Comparison of ENCODE assay signal across 30 cellular contexts in the genomic region with DNA sequence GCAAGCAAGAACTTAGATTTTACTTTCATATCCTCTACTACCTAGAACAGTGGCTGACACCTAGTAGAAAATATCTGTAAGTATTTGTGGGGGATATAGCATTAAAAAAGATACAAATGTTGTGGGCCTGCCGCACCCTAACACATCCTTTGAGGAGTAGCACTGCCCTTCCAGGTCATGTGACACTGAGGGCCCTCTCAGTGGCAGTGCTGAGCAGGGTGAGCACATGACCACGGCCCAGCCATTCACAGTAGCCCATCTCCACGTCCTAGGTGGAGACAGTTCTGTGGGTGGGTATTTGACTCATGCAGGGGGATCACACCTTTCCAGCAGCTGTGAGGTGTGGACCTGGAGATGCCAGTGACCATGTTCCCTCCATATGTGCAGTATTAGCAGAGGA.
"Had no signal": no experiment of that assay in that cellular context is flagged by ENCODE, and none has a peak within 500 bp of the region (broad histone marks: within the 10 kb centered on the region; RNA-seq: fewer than 3 reads in every experiment).

No MANE protein-coding gene starts in this region.

- H3K36me3 Mint-ChIP-seq: brain had no signal

- H3K9me3 Mint-ChIP-seq: activated CD4-positive, alpha-beta memory T cell treated with anti-CD3 and anti-CD28 coated beads, Interleukin-2, amount 10 ng/mL, durations not matched to agents 7 days and 5 days; activated CD4-positive, alpha-beta T cell treated with anti-CD3 and anti-CD28 coated beads, Interleukin-2, amount 10 ng/mL, durations not matched to agents 7 days and 5 days; activated naive CD4-positive, alpha-beta T cell treated with anti-CD3 and anti-CD28 coated beads, Interleukin-2, amount 50 U/mL, for 24 hours; activated T-cell treated with anti-CD3 and anti-CD28 coated beads, Interleukin-2, amount 50 U/mL, for 4 hours; activated T-helper 17 cell treated with anti-CD3 and anti-CD28 coated beads, Interleukin-2, amount 50 U/mL, for 72 hours; brain; immature natural killer cell; naive thymus-derived CD4-positive, alpha-beta T cell; neural crest cell had no signal

- H3K4me1 Mint-ChIP-seq: activated CD4-positive, alpha-beta memory T cell treated with anti-CD3 and anti-CD28 coated beads, Interleukin-2, amount 10 ng/mL, durations not matched to agents 7 days and 5 days; activated CD4-positive, alpha-beta T cell treated with anti-CD3 and anti-CD28 coated beads, Interleukin-2, amount 10 ng/mL, durations not matched to agents 7 days and 5 days; activated naive CD4-positive, alpha-beta T cell treated with anti-CD3 and anti-CD28 coated beads, Interleukin-2, amount 50 U/mL, for 24 hours; activated T-helper 17 cell treated with anti-CD3 and anti-CD28 coated beads, Interleukin-2, amount 50 U/mL, for 72 hours; immature natural killer cell; neural crest cell had no signal

- H3K27ac Mint-ChIP-seq: activated CD4-positive, alpha-beta memory T cell treated with anti-CD3 and anti-CD28 coated beads, Interleukin-2, amount 10 ng/mL, durations not matched to agents 7 days and 5 days; activated CD4-positive, alpha-beta T cell treated with anti-CD3 and anti-CD28 coated beads, Interleukin-2, amount 10 ng/mL, durations not matched to agents 7 days and 5 days; activated naive CD4-positive, alpha-beta T cell treated with anti-CD3 and anti-CD28 coated beads, Interleukin-2, amount 50 U/mL, for 24 hours; activated T-helper 17 cell treated with anti-CD3 and anti-CD28 coated beads, Interleukin-2, amount 50 U/mL, for 72 hours; brain; immature natural killer cell; naive thymus-derived CD4-positive, alpha-beta T cell had no signal

- H3K4me3 ChIP-seq: cardiac muscle cell, colonic mucosa, spleen, testis, transverse colon had no signal

- H3K9me3 ChIP-seq: colonic mucosa, spleen, testis, transverse colon had no signal

- H3K27me3 ChIP-seq: cardiac muscle cell, colonic mucosa, spleen, testis, transverse colon had no signal

- FAIRE-seq: endometrium, frontal cortex, kidney had no signal

- ATAC-seq: activated T-cell treated with anti-CD3 and anti-CD28 coated beads, Interleukin-2, amount 50 U/mL, for 4 hours; activated T-helper 17 cell treated with anti-CD3 and anti-CD28 coated beads, Interleukin-2, amount 50 U/mL, for 72 hours; left colon; naive thymus-derived CD4-positive, alpha-beta T cell; right cardiac atrium; stimulated activated naive CD8-positive, alpha-beta T cell treated with anti-CD3 and anti-CD28 coated beads, Interleukin-15, Interleukin-2, amounts not matched to agents 100 U/mL and 50 U/mL, for 24 hours had no signal

- H3K4me3 Mint-ChIP-seq: activated CD4-positive, alpha-beta memory T cell treated with anti-CD3 and anti-CD28 coated beads, Interleukin-2, amount 10 ng/mL, durations not matched to agents 7 days and 5 days; activated CD4-positive, alpha-beta T cell treated with anti-CD3 and anti-CD28 coated beads, Interleukin-2, amount 10 ng/mL, durations not matched to agents 7 days and 5 days; activated naive CD4-positive, alpha-beta T cell treated with anti-CD3 and anti-CD28 coated beads, Interleukin-2, amount 50 U/mL, for 24 hours; activated T-cell treated with anti-CD3 and anti-CD28 coated beads, Interleukin-2, amount 50 U/mL, for 4 hours; activated T-helper 17 cell treated with anti-CD3 and anti-CD28 coated beads, Interleukin-2, amount 50 U/mL, for 72 hours; brain; immature natural killer cell; naive thymus-derived CD4-positive, alpha-beta T cell; neural crest cell had no signal

- DNase-seq: activated CD4-positive, alpha-beta memory T cell treated with anti-CD3 and anti-CD28 coated beads, Interleukin-2, amount 10 ng/mL, durations not matched to agents 7 days and 5 days; activated CD4-positive, alpha-beta T cell treated with anti-CD3 and anti-CD28 coated beads for 1 hour; activated CD4-positive, alpha-beta T cell treated with anti-CD3 and anti-CD28 coated beads, Interleukin-2, amount 10 ng/mL, durations not matched to agents 7 days and 5 days; activated CD8-positive, alpha-beta memory T cell treated with anti-CD3 and anti-CD28 coated beads, Interleukin-2, amount 50 U/mL, for 48 hours; activated T-cell treated with anti-CD3 and anti-CD28 coated beads, Interleukin-2, amount 50 U/mL, for 4 hours; aorta; cerebellar nuclear complex; colonic mucosa; effector CD8-positive, alpha-beta T cell; glutamatergic neuron; immature natural killer cell; kidney; left colon; midbrain; naive thymus-derived CD4-positive, alpha-beta T cell; posterior cingulate gyrus; right cardiac atrium; spleen; stimulated activated naive CD8-positive, alpha-beta T cell treated with anti-CD3 and anti-CD28 coated beads, Interleukin-15, Interleukin-2, amounts not matched to agents 100 U/mL and 50 U/mL, for 24 hours; T-helper 2 cell; testis; transverse colon had no signal

- H3K36me3 ChIP-seq: cardiac muscle cell, colonic mucosa, transverse colon had no signal

- H3K27ac ChIP-seq: cardiac muscle cell, colonic mucosa, epithelial cell of prostate, spleen, testis, transverse colon had no signal

- H3K27me3 Mint-ChIP-seq: activated CD4-positive, alpha-beta memory T cell treated with anti-CD3 and anti-CD28 coated beads, Interleukin-2, amount 10 ng/mL, durations not matched to agents 7 days and 5 days; activated CD4-positive, alpha-beta T cell treated with anti-CD3 and anti-CD28 coated beads, Interleukin-2, amount 10 ng/mL, durations not matched to agents 7 days and 5 days; activated naive CD4-positive, alpha-beta T cell treated with anti-CD3 and anti-CD28 coated beads, Interleukin-2, amount 50 U/mL, for 24 hours; activated T-helper 17 cell treated with anti-CD3 and anti-CD28 coated beads, Interleukin-2, amount 50 U/mL, for 72 hours had no signal

- H3K4me1 ChIP-seq: colonic mucosa, transverse colon had no signal
